ENCODE assay signal across 1 cellular context in the genomic region with DNA sequence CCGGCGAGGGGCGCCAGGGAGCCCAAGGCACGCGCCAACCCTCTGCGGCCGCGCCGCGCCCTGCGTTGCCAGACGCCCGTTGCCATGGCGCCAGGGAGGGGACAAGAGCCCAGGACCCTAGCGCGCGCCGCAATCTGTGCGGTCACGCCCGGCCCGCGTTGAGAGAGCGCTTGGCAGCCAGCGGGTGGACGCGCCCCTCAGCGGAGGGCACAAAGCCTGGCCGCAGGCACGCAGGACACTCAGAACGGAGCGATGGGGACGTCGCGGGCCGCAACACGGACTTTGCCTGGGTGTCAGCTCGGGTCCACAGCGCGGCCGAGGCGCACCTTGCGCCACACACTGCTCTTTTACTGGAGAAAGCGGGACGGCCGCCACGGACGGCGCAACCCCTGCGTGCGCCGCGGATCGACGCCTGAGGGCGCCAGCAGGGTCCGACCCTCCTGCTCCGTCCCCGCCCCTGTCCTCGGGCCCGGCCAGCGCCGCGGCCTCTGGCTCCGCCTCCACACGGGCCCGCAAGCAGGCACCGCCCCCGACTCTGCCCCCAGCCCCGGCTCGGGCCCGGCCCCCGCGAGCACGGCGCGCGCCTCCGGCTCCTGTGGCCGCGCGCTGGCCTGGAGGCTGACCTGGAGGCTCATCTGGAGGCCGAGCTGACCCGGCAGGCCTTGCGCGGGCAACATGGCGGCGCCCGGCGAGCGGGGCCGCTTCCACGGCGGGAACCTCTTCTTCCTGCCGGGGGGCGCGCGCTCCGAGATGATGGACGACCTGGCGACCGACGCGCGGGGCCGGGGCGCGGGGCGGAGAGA.
TF ChIP-seq lines count a peak whose summit lies in the region.

A gene (plus strand): TSS at position 650 of the 803 bp plus-strand sequence. CDS start 26 bp downstream, at position 676.

TF ChIP-seq in K562, 482 proteins besides CTCF, POLR2A, EP300 and RAD21 (continued from another document and continues in another):
- TF ChIP-seq, protein P1, sequence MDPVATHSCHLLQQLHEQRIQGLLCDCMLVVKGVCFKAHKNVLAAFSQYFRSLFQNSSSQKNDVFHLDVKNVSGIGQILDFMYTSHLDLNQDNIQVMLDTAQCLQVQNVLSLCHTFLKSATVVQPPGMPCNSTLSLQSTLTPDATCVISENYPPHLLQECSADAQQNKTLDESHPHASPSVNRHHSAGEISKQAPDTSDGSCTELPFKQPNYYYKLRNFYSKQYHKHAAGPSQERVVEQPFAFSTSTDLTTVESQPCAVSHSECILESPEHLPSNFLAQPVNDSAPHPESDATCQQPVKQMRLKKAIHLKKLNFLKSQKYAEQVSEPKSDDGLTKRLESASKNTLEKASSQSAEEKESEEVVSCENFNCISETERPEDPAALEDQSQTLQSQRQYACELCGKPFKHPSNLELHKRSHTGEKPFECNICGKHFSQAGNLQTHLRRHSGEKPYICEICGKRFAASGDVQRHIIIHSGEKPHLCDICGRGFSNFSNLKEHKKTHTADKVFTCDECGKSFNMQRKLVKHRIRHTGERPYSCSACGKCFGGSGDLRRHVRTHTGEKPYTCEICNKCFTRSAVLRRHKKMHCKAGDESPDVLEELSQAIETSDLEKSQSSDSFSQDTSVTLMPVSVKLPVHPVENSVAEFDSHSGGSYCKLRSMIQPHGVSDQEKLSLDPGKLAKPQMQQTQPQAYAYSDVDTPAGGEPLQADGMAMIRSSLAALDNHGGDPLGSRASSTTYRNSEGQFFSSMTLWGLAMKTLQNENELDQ (CRISPR knock-in tag; IDR thresholded peaks at IDR 0.05; ENCODE audit: borderline replicate concordance) = no peak
- TF ChIP-seq ZKSCAN1 (IDR thresholded peaks at IDR 0.05; ENCODE audit: low read depth, low read length) (0 out of 2 replicates have a peak, but pooled peaks have one; percentile 41), ZBTB8A (IDR thresholded peaks at IDR 0.05; ENCODE audit: partially characterized antibody) (no peak), MXI1 (IDR thresholded peaks at IDR 0.05; ENCODE audit: low read depth, low read length) (peak; percentile 80; the same call in 1 of the 2 replicates), ZNF780A (CRISPR knock-in tag; IDR thresholded peaks at IDR 0.05) (no peak), CBX8 (IDR thresholded peaks at IDR 0.05; ENCODE audit: borderline replicate concordance, extremely low read depth, low read depth, low read length, poor library complexity, severe bottlenecking) (no peak), ZNF586 (CRISPR knock-in tag; conservative IDR thresholded peaks at IDR 0.05) (no peak), PHF20 (IDR thresholded peaks at IDR 0.05; ENCODE audit: partially characterized antibody) (peak; percentile 31), CBX1 (IDR thresholded peaks at IDR 0.05; ENCODE audit: low read depth) (peak; percentile 40; the same call in 1 of the 2 replicates), SMAD4 (CRISPR knock-in tag; conservative IDR thresholded peaks at IDR 0.05) (peak; percentile 80), HNRNPL (IDR thresholded peaks at IDR 0.05; ENCODE audit: low read depth, low read length) (peak; percentile 71), YY1 (IDR thresholded peaks at IDR 0.05; ENCODE audit: borderline replicate concordance in 1 of 3, control insufficient read depth in 1 of 3, extremely low read depth in 1 of 3, insufficient read depth in 3 of 3, insufficient read length in 1 of 3, insufficient replicate concordance in 2 of 3, low read depth in 1 of 3, low read length in 2 of 3) (peak; percentile 90 to 99 (median 98)), BMI1 (IDR thresholded peaks at IDR 0.05; ENCODE audit: low read length) (peak; percentile 54; the same call in 1 of the 2 replicates), PCBP2 (IDR thresholded peaks at IDR 0.05; ENCODE audit: low read depth, low read length, poor library complexity, severe bottlenecking) (no peak), ZFP36 (IDR thresholded peaks at IDR 0.05; ENCODE audit: low read depth, low read length, partially characterized antibody) (no peak), ZNF445 (CRISPR knock-in tag; IDR thresholded peaks at IDR 0.05; ENCODE audit: low read depth) (no peak), NCOA2 (IDR thresholded peaks at IDR 0.05; ENCODE audit: partially characterized antibody in 2 of 2) (no peak), ZNF589 (CRISPR knock-in tag; IDR thresholded peaks at IDR 0.05; ENCODE audit: low read depth) (peak; percentile 93), KDM2B (CRISPR knock-in tag; IDR thresholded peaks at IDR 0.05) (peak; percentile 61; the same call in 1 of the 2 replicates), ZNF324 (CRISPR knock-in tag; IDR thresholded peaks at IDR 0.05) (no peak)
- TF ChIP-seq, protein P2, sequence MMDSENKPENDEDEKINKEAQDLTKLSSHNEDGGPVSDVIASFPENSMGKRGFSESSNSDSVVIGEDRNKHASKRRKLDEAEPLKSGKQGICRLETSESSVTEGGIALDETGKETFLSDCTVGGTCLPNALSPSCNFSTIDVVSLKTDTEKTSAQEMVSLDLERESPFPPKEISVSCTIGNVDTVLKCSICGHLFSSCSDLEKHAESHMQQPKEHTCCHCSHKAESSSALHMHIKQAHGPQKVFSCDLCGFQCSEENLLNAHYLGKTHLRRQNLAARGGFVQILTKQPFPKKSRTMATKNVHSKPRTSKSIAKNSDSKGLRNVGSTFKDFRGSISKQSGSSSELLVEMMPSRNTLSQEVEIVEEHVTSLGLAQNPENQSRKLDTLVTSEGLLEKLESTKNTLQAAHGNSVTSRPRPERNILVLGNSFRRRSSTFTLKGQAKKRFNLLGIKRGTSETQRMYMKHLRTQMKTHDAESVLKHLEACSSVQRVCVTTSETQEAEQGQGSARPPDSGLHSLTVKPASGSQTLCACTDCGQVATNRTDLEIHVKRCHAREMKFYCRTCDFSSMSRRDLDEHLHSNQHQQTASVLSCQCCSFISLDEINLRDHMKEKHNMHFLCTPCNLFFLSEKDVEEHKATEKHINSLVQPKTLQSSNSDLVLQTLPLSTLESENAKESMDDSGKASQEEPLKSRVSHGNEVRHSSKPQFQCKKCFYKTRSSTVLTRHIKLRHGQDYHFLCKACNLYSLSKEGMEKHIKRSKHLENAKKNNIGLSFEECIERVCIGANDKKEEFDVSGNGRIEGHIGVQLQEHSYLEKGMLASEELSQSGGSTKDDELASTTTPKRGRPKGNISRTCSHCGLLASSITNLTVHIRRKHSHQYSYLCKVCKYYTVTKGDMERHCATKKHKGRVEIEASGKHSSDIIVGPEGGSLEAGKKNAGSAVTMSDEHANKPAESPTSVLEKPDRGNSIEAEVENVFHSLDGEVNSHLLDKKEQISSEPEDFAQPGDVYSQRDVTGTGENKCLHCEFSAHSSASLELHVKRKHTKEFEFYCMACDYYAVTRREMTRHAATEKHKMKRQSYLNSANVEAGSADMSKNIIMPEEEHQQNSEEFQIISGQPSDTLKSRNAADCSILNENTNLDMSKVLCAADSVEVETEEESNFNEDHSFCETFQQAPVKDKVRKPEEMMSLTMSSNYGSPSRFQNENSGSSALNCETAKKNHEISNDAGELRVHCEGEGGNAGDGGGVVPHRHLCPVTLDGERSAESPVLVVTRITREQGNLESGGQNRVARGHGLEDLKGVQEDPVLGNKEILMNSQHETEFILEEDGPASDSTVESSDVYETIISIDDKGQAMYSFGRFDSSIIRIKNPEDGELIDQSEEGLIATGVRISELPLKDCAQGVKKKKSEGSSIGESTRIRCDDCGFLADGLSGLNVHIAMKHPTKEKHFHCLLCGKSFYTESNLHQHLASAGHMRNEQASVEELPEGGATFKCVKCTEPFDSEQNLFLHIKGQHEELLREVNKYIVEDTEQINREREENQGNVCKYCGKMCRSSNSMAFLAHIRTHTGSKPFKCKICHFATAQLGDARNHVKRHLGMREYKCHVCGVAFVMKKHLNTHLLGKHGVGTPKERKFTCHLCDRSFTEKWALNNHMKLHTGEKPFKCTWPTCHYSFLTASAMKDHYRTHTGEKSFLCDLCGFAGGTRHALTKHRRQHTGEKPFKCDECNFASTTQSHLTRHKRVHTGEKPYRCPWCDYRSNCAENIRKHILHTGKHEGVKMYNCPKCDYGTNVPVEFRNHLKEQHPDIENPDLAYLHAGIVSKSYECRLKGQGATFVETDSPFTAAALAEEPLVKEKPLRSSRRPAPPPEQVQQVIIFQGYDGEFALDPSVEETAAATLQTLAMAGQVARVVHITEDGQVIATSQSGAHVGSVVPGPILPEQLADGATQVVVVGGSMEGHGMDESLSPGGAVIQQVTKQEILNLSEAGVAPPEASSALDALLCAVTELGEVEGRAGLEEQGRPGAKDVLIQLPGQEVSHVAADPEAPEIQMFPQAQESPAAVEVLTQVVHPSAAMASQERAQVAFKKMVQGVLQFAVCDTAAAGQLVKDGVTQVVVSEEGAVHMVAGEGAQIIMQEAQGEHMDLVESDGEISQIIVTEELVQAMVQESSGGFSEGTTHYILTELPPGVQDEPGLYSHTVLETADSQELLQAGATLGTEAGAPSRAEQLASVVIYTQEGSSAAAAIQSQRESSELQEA (IDR thresholded peaks at IDR 0.05; ENCODE audit: low read depth) = no peak
- TF ChIP-seq, protein P3, sequence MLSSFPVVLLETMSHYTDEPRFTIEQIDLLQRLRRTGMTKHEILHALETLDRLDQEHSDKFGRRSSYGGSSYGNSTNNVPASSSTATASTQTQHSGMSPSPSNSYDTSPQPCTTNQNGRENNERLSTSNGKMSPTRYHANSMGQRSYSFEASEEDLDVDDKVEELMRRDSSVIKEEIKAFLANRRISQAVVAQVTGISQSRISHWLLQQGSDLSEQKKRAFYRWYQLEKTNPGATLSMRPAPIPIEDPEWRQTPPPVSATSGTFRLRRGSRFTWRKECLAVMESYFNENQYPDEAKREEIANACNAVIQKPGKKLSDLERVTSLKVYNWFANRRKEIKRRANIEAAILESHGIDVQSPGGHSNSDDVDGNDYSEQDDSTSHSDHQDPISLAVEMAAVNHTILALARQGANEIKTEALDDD (IDR thresholded peaks at IDR 0.05) = no peak
- TF ChIP-seq, protein P4, sequence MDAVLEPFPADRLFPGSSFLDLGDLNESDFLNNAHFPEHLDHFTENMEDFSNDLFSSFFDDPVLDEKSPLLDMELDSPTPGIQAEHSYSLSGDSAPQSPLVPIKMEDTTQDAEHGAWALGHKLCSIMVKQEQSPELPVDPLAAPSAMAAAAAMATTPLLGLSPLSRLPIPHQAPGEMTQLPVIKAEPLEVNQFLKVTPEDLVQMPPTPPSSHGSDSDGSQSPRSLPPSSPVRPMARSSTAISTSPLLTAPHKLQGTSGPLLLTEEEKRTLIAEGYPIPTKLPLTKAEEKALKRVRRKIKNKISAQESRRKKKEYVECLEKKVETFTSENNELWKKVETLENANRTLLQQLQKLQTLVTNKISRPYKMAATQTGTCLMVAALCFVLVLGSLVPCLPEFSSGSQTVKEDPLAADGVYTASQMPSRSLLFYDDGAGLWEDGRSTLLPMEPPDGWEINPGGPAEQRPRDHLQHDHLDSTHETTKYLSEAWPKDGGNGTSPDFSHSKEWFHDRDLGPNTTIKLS (IDR thresholded peaks at IDR 0.05; ENCODE audit: borderline replicate concordance, low read depth) = no peak
- TF ChIP-seq, protein P5, sequence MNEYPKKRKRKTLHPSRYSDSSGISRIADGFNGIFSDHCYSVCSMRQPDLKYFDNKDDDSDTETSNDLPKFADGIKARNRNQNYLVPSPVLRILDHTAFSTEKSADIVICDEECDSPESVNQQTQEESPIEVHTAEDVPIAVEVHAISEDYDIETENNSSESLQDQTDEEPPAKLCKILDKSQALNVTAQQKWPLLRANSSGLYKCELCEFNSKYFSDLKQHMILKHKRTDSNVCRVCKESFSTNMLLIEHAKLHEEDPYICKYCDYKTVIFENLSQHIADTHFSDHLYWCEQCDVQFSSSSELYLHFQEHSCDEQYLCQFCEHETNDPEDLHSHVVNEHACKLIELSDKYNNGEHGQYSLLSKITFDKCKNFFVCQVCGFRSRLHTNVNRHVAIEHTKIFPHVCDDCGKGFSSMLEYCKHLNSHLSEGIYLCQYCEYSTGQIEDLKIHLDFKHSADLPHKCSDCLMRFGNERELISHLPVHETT (CRISPR knock-in tag; conservative IDR thresholded peaks at IDR 0.05 in 1 of 2, IDR thresholded peaks at IDR 0.05 in 1 of 2) = peak in 1 of 2 experiments; percentile 95; a peak in 2 of 4 replicates
- TF ChIP-seq, protein P6, sequence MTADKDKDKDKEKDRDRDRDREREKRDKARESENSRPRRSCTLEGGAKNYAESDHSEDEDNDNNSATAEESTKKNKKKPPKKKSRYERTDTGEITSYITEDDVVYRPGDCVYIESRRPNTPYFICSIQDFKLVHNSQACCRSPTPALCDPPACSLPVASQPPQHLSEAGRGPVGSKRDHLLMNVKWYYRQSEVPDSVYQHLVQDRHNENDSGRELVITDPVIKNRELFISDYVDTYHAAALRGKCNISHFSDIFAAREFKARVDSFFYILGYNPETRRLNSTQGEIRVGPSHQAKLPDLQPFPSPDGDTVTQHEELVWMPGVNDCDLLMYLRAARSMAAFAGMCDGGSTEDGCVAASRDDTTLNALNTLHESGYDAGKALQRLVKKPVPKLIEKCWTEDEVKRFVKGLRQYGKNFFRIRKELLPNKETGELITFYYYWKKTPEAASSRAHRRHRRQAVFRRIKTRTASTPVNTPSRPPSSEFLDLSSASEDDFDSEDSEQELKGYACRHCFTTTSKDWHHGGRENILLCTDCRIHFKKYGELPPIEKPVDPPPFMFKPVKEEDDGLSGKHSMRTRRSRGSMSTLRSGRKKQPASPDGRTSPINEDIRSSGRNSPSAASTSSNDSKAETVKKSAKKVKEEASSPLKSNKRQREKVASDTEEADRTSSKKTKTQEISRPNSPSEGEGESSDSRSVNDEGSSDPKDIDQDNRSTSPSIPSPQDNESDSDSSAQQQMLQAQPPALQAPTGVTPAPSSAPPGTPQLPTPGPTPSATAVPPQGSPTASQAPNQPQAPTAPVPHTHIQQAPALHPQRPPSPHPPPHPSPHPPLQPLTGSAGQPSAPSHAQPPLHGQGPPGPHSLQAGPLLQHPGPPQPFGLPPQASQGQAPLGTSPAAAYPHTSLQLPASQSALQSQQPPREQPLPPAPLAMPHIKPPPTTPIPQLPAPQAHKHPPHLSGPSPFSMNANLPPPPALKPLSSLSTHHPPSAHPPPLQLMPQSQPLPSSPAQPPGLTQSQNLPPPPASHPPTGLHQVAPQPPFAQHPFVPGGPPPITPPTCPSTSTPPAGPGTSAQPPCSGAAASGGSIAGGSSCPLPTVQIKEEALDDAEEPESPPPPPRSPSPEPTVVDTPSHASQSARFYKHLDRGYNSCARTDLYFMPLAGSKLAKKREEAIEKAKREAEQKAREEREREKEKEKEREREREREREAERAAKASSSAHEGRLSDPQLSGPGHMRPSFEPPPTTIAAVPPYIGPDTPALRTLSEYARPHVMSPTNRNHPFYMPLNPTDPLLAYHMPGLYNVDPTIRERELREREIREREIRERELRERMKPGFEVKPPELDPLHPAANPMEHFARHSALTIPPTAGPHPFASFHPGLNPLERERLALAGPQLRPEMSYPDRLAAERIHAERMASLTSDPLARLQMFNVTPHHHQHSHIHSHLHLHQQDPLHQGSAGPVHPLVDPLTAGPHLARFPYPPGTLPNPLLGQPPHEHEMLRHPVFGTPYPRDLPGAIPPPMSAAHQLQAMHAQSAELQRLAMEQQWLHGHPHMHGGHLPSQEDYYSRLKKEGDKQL (CRISPR knock-in tag; IDR thresholded peaks at IDR 0.05; ENCODE audit: borderline replicate concordance) = no peak
- TF ChIP-seq, protein P7, sequence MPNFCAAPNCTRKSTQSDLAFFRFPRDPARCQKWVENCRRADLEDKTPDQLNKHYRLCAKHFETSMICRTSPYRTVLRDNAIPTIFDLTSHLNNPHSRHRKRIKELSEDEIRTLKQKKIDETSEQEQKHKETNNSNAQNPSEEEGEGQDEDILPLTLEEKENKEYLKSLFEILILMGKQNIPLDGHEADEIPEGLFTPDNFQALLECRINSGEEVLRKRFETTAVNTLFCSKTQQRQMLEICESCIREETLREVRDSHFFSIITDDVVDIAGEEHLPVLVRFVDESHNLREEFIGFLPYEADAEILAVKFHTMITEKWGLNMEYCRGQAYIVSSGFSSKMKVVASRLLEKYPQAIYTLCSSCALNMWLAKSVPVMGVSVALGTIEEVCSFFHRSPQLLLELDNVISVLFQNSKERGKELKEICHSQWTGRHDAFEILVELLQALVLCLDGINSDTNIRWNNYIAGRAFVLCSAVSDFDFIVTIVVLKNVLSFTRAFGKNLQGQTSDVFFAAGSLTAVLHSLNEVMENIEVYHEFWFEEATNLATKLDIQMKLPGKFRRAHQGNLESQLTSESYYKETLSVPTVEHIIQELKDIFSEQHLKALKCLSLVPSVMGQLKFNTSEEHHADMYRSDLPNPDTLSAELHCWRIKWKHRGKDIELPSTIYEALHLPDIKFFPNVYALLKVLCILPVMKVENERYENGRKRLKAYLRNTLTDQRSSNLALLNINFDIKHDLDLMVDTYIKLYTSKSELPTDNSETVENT (CRISPR knock-in tag; IDR thresholded peaks at IDR 0.05) = peak; percentile 85; the same call in 1 of the 2 replicates
